10 cellular contexts compared by ENCODE assay signal in genomic region chr9:104765138-104765537, GRCh38. TPM values are rescaled to one million over a fixed set of nuclear protein-coding genes. Genes with fewer than 3 reads are reported as not detected.
DNase-seq lines count a peak whose midpoint lies in the region; ATAC-seq lines count a peak whose summit lies in the region.
"Had no signal": no experiment of that assay in that cellular context is flagged by ENCODE, and none has a peak within 500 bp of the region (broad histone marks: within the 10 kb centered on the region; RNA-seq: fewer than 3 reads in every experiment).

No MANE protein-coding gene starts in this region.

- H3K4me1 ChIP-seq in CD4-positive, alpha-beta memory T cell (ENCODE audit: insufficient read depth, low read length), result peaks cover 6% of the 10 kb centered on the region
- H3K4me1 ChIP-seq: upper lobe of right lung had no signal

- no peaks in the 10 kb centered on the region for H3K27me3 ChIP-seq in CD4-positive, alpha-beta memory T cell (ENCODE audit: insufficient read depth, low read length)
- H3K27me3 ChIP-seq: esophagus muscularis mucosa, upper lobe of right lung had no signal

- H3K4me1 Mint-ChIP-seq in CD4-positive, alpha-beta memory T cell, result peaks cover 5 to 9% (median 6%) of the 10 kb centered on the region in 4 donors
- H3K4me1 Mint-ChIP-seq in effector memory CD8-positive, alpha-beta T cell (ENCODE audit: low read depth in 2 of 2), result peaks cover 2 to 9% of the 10 kb centered on the region in 2 donors

- H3K27me3 Mint-ChIP-seq in CD4-positive, alpha-beta memory T cell, result no peaks in the 10 kb centered on the region
- H3K27me3 Mint-ChIP-seq in effector memory CD8-positive, alpha-beta T cell, result peaks cover 0 to 8% of the 10 kb centered on the region in 2 donors

- ATAC-seq in GM19035 (IDR thresholded peaks at IDR 0.05; ENCODE audit: unreplicated experiment), result peak; percentile 45
- ATAC-seq in HG03457 (IDR thresholded peaks at IDR 0.05; ENCODE audit: unreplicated experiment), result peak; percentile 47
- ATAC-seq in effector memory CD8-positive, alpha-beta T cell (replicated peaks), result no peak

- peak overlapping the region; percentile 91 to 97 (median 94) for H3K4me3 Mint-ChIP-seq in CD4-positive, alpha-beta memory T cell
- peak overlapping the region; percentile 85 to 88 for H3K4me3 Mint-ChIP-seq in effector memory CD8-positive, alpha-beta T cell

- no peak overlapping the region for H3K27ac ChIP-seq in CD4-positive, alpha-beta memory T cell (ENCODE audit: low read depth, low read length)
- H3K27ac ChIP-seq: upper lobe of right lung had no signal

- no peak for DNase-seq in CD4-positive, alpha-beta memory T cell
- DNase-seq in effector memory CD8-positive, alpha-beta T cell, result no peak
- DNase-seq in posterior vena cava (ENCODE audit: low spot score), result no peak
- DNase-seq in activated CD4-positive, alpha-beta T cell treated with anti-CD3 and anti-CD28 coated beads, Interleukin-2, amount 50 U/mL, for 1 hour, result no peak
- no peak for DNase-seq in stimulated activated CD8-positive, alpha-beta memory T cell treated with anti-CD3 and anti-CD28 coated beads, Interleukin-4, amount 100 ng/mL, for 48 hours
- DNase-seq in NCI-H446 (lab: John Stamatoyannopoulos, UW), result no peak
- DNase-seq: upper lobe of right lung had no signal

- POLR2A ChIA-PET in CD4-positive, alpha-beta memory T cell (lab: Charles Lee; ENCODE audit: partially characterized antibody), result no interaction called here

- H3K36me3 ChIP-seq in CD4-positive, alpha-beta memory T cell (ENCODE audit: insufficient read depth, low read length), result no peaks in the 10 kb centered on the region

- no peaks in the 10 kb centered on the region for H3K9me3 ChIP-seq in CD4-positive, alpha-beta memory T cell (ENCODE audit: control insufficient read depth in 1 of 2, low read length in 2 of 2)
- H3K9me3 ChIP-seq: esophagus muscularis mucosa, upper lobe of right lung had no signal

- no peak overlapping the region for H3K4me3 ChIP-seq in CD4-positive, alpha-beta memory T cell (ENCODE audit: low read length in 2 of 2)

- CTCF ChIA-PET in CD4-positive, alpha-beta memory T cell (lab: Charles Lee; ENCODE audit: partially characterized antibody), result no interaction called here

- intact Hi-C loops in CD4-positive, alpha-beta memory T cell (cut with micrococcal nuclease), result no loop called here
- intact Hi-C loops in posterior vena cava (cut with DNase I), result no loop called here

- H3K36me3 Mint-ChIP-seq in CD4-positive, alpha-beta memory T cell, result no peaks in the 10 kb centered on the region
- H3K36me3 Mint-ChIP-seq in effector memory CD8-positive, alpha-beta T cell (ENCODE audit: insufficient read depth), result no peaks in the 10 kb centered on the region

- H3K9me3 Mint-ChIP-seq in CD4-positive, alpha-beta memory T cell, result no peaks in the 10 kb centered on the region
- no peaks in the 10 kb centered on the region for H3K9me3 Mint-ChIP-seq in effector memory CD8-positive, alpha-beta T cell

- H3K27ac Mint-ChIP-seq in CD4-positive, alpha-beta memory T cell, result peak overlapping the region in 2 of 7 donors; percentile 13 to 30
- H3K27ac Mint-ChIP-seq in effector memory CD8-positive, alpha-beta T cell, result no peak overlapping the region

RNA-seq across cellular contexts. Expression of gene NIPSNAP3B, which starts 1.2 kb away (rescaled TPM):
- 1 to 10 TPM; 1.4 to 1.9 TPM for total RNA-seq in CD4-positive, alpha-beta memory T cell
- 1 to 10 TPM in 1 of 2 donors, under 1 TPM in 1; 0.47 to 1.4 TPM for polyA plus RNA-seq in CD4-positive, alpha-beta memory T cell
- 1 to 10 TPM; 4.3 to 6.2 TPM for total RNA-seq in posterior vena cava

RNA-seq across cellular contexts. Expression of gene NIPSNAP3A, which starts 17.7 kb away (rescaled TPM):
- 10 to 100 TPM; 11.3 to 13.6 TPM for total RNA-seq in CD4-positive, alpha-beta memory T cell
- 10 to 100 TPM; 19.9 to 28.8 TPM for polyA plus RNA-seq in CD4-positive, alpha-beta memory T cell
- 10 to 100 TPM; 28.2 to 28.3 TPM for total RNA-seq in posterior vena cava
